Comparison of ENCODE assay signal across 20 cellular contexts in the genomic region with DNA sequence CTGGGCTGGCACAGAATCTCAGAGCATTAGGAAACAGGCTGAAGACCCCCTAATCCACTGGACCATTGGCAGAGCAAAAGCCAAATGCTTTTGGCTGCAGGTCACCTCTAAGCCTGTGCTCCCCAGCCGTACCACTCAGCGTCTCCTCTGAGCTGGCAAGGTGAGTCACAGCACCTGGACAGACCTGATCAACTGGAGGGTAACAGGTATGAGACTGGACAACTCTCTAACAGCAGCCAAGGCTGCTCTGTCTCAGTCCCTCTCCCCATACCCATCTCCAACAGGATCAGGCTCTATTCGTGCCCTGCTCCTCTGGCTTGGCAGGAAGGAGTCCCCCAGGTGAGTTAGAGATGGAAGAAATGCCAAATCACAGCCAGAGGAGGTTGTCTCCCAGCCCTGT. TPM values are rescaled to one million over a fixed set of nuclear protein-coding genes. Genes with fewer than 3 reads are reported as not detected.
DNase-seq lines count a peak whose midpoint lies in the region; ATAC-seq, FAIRE-seq and TF ChIP-seq lines count a peak whose summit lies in the region.
"Had no signal": no experiment of that assay in that cellular context is flagged by ENCODE, and none has a peak within 500 bp of the region (broad histone marks: within the 10 kb centered on the region; RNA-seq: fewer than 3 reads in every experiment).

No MANE protein-coding gene starts in this region.

- FAIRE-seq in bronchial epithelial cell (lab: Jason Lieb, UNC): no peak

- H3K4me1 Mint-ChIP-seq in type B pancreatic cell (ENCODE audit: unreplicated experiment): peaks cover 11% of the 10 kb centered on the region

- H3K9me3 Mint-ChIP-seq in type B pancreatic cell: no peaks in the 10 kb centered on the region

- TF ChIP-seq CTCF in bronchial epithelial cell (IDR thresholded peaks at IDR 0.05; ENCODE audit: insufficient read depth, low read length, severe bottlenecking) (peak; percentile 13), type B pancreatic cell (conservative IDR thresholded peaks at IDR 0.05) (no peak)

- DNase-seq in DMS53 (lab: John Stamatoyannopoulos, UW) (peak; percentile 37), DMS53 treated with DMSO at 0.1 percent for 48 hours (lab: John Stamatoyannopoulos, UW; ENCODE audit: unreplicated experiment) (no peak), bronchial epithelial cell (ENCODE audit: low read depth) (peak; percentile 89), kidney tubule cell (ENCODE audit: low spot score) (peak; percentile 78), type B pancreatic cell (ENCODE audit: extremely low spot score, unreplicated experiment) (no peak), LoVo (ENCODE audit: low spot score) (no peak), activated gamma-delta T cell treated with Interleukin-2 at 50 U/mL for 16 hours (no peak)
- DNase-seq: DMS 273 treated with DMSO at 0.1 percent for 48 hours, EL, GOT3, Kasumi-1, NCI-H1092, NCI-H1694, NCI-H2107, NCI-H226, NCI-H526 treated with DMSO at 0.1 percent for 48 hours, OCI-M1, Right ventricle myocardium superior had no signal

- no peak overlapping the region for H3K4me3 ChIP-seq in bronchial epithelial cell (ENCODE audit: low read depth, low read length)
- H3K4me3 ChIP-seq: BLaER1 had no signal

- peaks cover 8% of the 10 kb centered on the region for H3K36me3 ChIP-seq in bronchial epithelial cell (ENCODE audit: control insufficient read depth, insufficient read depth, low read length)

- peak overlapping the region; percentile 53 for H3K27ac Mint-ChIP-seq in type B pancreatic cell

- H3K27me3 Mint-ChIP-seq in type B pancreatic cell: no peaks in the 10 kb centered on the region

- peak overlapping the region; percentile 39 for H3K4me3 Mint-ChIP-seq in type B pancreatic cell

- no peak for ATAC-seq in HG03378 (IDR thresholded peaks at IDR 0.05; ENCODE audit: unreplicated experiment)

- H3K36me3 Mint-ChIP-seq in type B pancreatic cell: peaks cover 14% of the 10 kb centered on the region

- no peaks in the 10 kb centered on the region for H3K27me3 ChIP-seq in bronchial epithelial cell (ENCODE audit: control insufficient read depth, insufficient read depth, low read length)
- H3K27me3 ChIP-seq: BLaER1 had no signal

RNA-seq across cellular contexts. Expression of a gene that starts 4.7 kb away (rescaled TPM):
- 54.8 and 70.9 TPM in 2 replicates for total RNA-seq in bronchial epithelial cell
- 91.5 and 124 TPM in 2 replicates for total RNA-seq in type B pancreatic cell (ENCODE audit: low replicate concordance)

RNA-seq across cellular contexts. Expression of a gene that starts 5.0 kb away (rescaled TPM):
- total RNA-seq in bronchial epithelial cell: 30.0 and 30.7 TPM in 2 replicates
- total RNA-seq in type B pancreatic cell (ENCODE audit: low replicate concordance): 23.0 and 25.1 TPM in 2 replicates

RNA-seq across cellular contexts. Expression of a gene that starts 51.1 kb away (rescaled TPM):
- total RNA-seq in bronchial epithelial cell (18.8 and 19.2 TPM in 2 replicates), type B pancreatic cell (ENCODE audit: low replicate concordance) (32.9 and 40.4 TPM in 2 replicates)

RNA-seq across cellular contexts. Expression of a gene that starts 51.5 kb away (rescaled TPM):
- 24.7 and 28.8 TPM in 2 replicates for total RNA-seq in bronchial epithelial cell
- total RNA-seq in type B pancreatic cell (ENCODE audit: low replicate concordance): 58.5 and 60.5 TPM in 2 replicates

Comparison
In these comparisons a context has a peak if more than half of its experiments do, and no peak if none do; other contexts are left out.
1. DNase-seq: peak in DMS53 (single experiment), bronchial epithelial cell (single experiment) and kidney tubule cell (single experiment); none in DMS53 treated with DMSO at 0.1 percent for 48 hours (single experiment), type B pancreatic cell (single experiment), LoVo (single experiment) and activated gamma-delta T cell treated with Interleukin-2 at 50 U/mL for 16 hours (single experiment).